1 cellular context compared by ENCODE assay signal in the genomic region with DNA sequence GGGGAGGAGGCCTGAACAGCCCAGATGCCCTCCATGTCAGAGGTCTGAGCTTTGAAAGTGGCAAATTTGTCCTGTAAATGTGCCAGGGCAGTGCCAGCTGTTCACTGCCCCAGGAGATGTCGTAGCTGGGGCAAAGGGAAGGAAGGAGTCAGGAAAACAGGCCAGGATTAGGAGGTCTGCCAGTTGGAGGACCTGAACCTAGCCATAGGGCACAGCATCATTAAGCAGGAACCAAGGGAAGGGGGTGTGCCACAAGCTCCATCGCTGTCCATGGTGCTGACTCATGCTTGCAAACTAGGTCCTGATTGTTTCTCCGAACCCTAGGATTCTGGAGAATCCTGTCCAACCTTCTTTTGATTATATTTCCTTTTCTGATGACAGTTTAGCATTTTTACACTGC.
TF ChIP-seq lines count a peak whose summit lies in the region.

No MANE protein-coding gene starts in this region.

TF ChIP-seq in PFSK-1, 5 proteins besides CTCF, POLR2A, EP300 and RAD21 (continued from another document):
- TF ChIP-seq, protein P1, sequence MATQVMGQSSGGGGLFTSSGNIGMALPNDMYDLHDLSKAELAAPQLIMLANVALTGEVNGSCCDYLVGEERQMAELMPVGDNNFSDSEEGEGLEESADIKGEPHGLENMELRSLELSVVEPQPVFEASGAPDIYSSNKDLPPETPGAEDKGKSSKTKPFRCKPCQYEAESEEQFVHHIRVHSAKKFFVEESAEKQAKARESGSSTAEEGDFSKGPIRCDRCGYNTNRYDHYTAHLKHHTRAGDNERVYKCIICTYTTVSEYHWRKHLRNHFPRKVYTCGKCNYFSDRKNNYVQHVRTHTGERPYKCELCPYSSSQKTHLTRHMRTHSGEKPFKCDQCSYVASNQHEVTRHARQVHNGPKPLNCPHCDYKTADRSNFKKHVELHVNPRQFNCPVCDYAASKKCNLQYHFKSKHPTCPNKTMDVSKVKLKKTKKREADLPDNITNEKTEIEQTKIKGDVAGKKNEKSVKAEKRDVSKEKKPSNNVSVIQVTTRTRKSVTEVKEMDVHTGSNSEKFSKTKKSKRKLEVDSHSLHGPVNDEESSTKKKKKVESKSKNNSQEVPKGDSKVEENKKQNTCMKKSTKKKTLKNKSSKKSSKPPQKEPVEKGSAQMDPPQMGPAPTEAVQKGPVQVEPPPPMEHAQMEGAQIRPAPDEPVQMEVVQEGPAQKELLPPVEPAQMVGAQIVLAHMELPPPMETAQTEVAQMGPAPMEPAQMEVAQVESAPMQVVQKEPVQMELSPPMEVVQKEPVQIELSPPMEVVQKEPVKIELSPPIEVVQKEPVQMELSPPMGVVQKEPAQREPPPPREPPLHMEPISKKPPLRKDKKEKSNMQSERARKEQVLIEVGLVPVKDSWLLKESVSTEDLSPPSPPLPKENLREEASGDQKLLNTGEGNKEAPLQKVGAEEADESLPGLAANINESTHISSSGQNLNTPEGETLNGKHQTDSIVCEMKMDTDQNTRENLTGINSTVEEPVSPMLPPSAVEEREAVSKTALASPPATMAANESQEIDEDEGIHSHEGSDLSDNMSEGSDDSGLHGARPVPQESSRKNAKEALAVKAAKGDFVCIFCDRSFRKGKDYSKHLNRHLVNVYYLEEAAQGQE (IDR thresholded peaks at IDR 0.05; ENCODE audit: insufficient read depth in 1 of 2, low read depth in 2 of 2, low read length in 2 of 2): peak; percentile 100
